In genomic region chr15:84894743-84895425, GRCh38 we compare ENCODE assay signal across 21 cellular contexts. TPM values are rescaled to one million over a fixed set of nuclear protein-coding genes. Genes with fewer than 3 reads are reported as not detected.
"Had no signal": no experiment of that assay in that cellular context is flagged by ENCODE, and none has a peak within 500 bp of the region (broad histone marks: within the 10 kb centered on the region; RNA-seq: fewer than 3 reads in every experiment).

No MANE protein-coding gene starts in this region.

- ATAC-seq: effector memory CD8-positive, alpha-beta T cell had no signal

- H3K36me3 ChIP-seq: ovary had no signal

- H3K9me3 Mint-ChIP-seq: activated CD4-positive, alpha-beta T cell treated with anti-CD3 and anti-CD28 coated beads, Interleukin-2, amount 10 ng/mL, durations not matched to agents 7 days and 5 days; effector memory CD8-positive, alpha-beta T cell had no signal

- DNase-seq: activated CD4-positive, alpha-beta T cell treated with anti-CD3 and anti-CD28 coated beads, Interleukin-2, amount 10 ng/mL, durations not matched to agents 7 days and 5 days; activated CD4-positive, CD25-positive, alpha-beta regulatory T cell; activated effector memory CD4-positive, alpha-beta T cell treated with anti-CD3 and anti-CD28 coated beads, Interleukin-2, amount 50 U/mL, for 16 hours; activated T-cell treated with anti-CD3 and anti-CD28 coated beads, Interleukin-2, amount 50 U/mL, for 24 hours; amygdala; effector memory CD8-positive, alpha-beta T cell; erythroblast; hypothalamus; ovary; stimulated activated CD4-positive, alpha-beta T cell treated with anti-CD3 and anti-CD28 coated beads, Interleukin-15, amount 100 ng/mL, for 24 hours; stimulated activated CD4-positive, alpha-beta T cell treated with anti-CD3 and anti-CD28 coated beads, Interleukin-4, amount 100 ng/mL, for 24 hours; T-helper 2 cell; testis had no signal

- H3K27ac ChIP-seq: ovary, testis had no signal

- H3K4me1 Mint-ChIP-seq: activated CD4-positive, alpha-beta T cell treated with anti-CD3 and anti-CD28 coated beads, Interleukin-2, amount 10 ng/mL, durations not matched to agents 7 days and 5 days; brain; central memory CD8-positive, alpha-beta T cell had no signal

- H3K4me3 ChIP-seq: lung, ovary, testis had no signal

- H3K9me3 ChIP-seq: ovary, testis had no signal

- H3K4me3 Mint-ChIP-seq: activated CD4-positive, alpha-beta T cell treated with anti-CD3 and anti-CD28 coated beads, Interleukin-2, amount 10 ng/mL, durations not matched to agents 7 days and 5 days; activated naive CD8-positive, alpha-beta T cell; activated T-cell treated with anti-CD3 and anti-CD28 coated beads, Interleukin-2, amount 50 U/mL, for 24 hours; brain; central memory CD8-positive, alpha-beta T cell; effector memory CD8-positive, alpha-beta T cell; stimulated activated naive CD8-positive, alpha-beta T cell treated with anti-CD3 and anti-CD28 coated beads, Interleukin-15, Interleukin-2, amounts not matched to agents 100 ng/mL and 50 ng/mL, for 24 hours had no signal

- H3K27ac Mint-ChIP-seq: activated CD4-positive, alpha-beta T cell treated with anti-CD3 and anti-CD28 coated beads, Interleukin-2, amount 10 ng/mL, durations not matched to agents 7 days and 5 days; activated naive CD8-positive, alpha-beta T cell; activated T-cell treated with anti-CD3 and anti-CD28 coated beads, Interleukin-2, amount 50 U/mL, for 24 hours; brain; effector memory CD8-positive, alpha-beta T cell; stimulated activated naive CD8-positive, alpha-beta T cell treated with anti-CD3 and anti-CD28 coated beads, Interleukin-15, Interleukin-2, amounts not matched to agents 100 ng/mL and 50 ng/mL, for 24 hours had no signal

- H3K27me3 ChIP-seq: ovary, testis had no signal

- H3K36me3 Mint-ChIP-seq: activated naive CD8-positive, alpha-beta T cell; brain had no signal

RNA-seq across cellular contexts. Expression of gene SLC28A1, which starts 10.4 kb away (rescaled TPM):
- total RNA-seq: activated CD4-positive, alpha-beta T cell treated with anti-CD3 and anti-CD28 coated beads, Interleukin-2, amount 10 ng/mL, durations not matched to agents 7 days and 5 days; activated CD8-positive, alpha-beta memory T cell treated with anti-CD3 and anti-CD28 coated beads for 36 hours; glomerular endothelial cell had no signal
- polyA plus RNA-seq: lung, neural cell had no signal
